ENCODE assay signal across 8 cellular contexts in genomic region chrX:41333744-41333993, GRCh38. TPM values are rescaled to one million over a fixed set of nuclear protein-coding genes. Genes with fewer than 3 reads are reported as not detected.
DNase-seq lines count a peak whose midpoint lies in the region; ATAC-seq and TF ChIP-seq lines count a peak whose summit lies in the region.

No MANE protein-coding gene starts in this region.

- POLR2A ChIA-PET in Panc1 (lab: Charles Lee) (interaction anchor here (0.7 kb wide), 1 partner anchor 196 kb away, joined by 6 read pairs; no protein-coding TSS in a partner anchor), MCF 10A (lab: Yijun Ruan, JAX) (interaction anchor here (0.5 to 1.3 kb wide), 26 partner anchors 9 to 1616 kb away, joined by 3 to 10 read pairs (median 4); partner anchors contain the start of gene USP9X)

- H3K9me3 ChIP-seq in KOPT-K1 (ENCODE audit: insufficient read depth, low read length, poor library complexity, severe bottlenecking) (no peaks in the 10 kb centered on the region), Panc1 (ENCODE audit: control insufficient read depth, insufficient read depth, low read depth, low read length) (no peaks in the 10 kb centered on the region)

- H3K4me3 Mint-ChIP-seq in MCF 10A (ENCODE audit: unreplicated experiment): peak overlapping the region; percentile 80
- peak overlapping the region; percentile 98 to 100 (median 99) for H3K4me3 Mint-ChIP-seq in immature natural killer cell

- intact Hi-C loops in Panc1 (cut with micrococcal nuclease; ENCODE audit: unreplicated experiment) (loop anchor here (10.0 kb wide), 1 partner anchor 59 kb away; no protein-coding TSS in a partner anchor), MCF 10A (cut with micrococcal nuclease) (loop anchor here (1.0 kb wide), 1 partner anchor 109 kb away; no protein-coding TSS in a partner anchor)

- ATAC-seq in GM21737 (IDR thresholded peaks at IDR 0.05; ENCODE audit: unreplicated experiment) (peak; percentile 35), Panc1 (peak; percentile 52)

- H3K4me1 Mint-ChIP-seq in MCF 10A (ENCODE audit: insufficient read depth, unreplicated experiment) (peaks cover 22% of the 10 kb centered on the region), immature natural killer cell (peaks cover 70% of the 10 kb centered on the region in 2 donors)

- peak overlapping the region; percentile 99 for H3K27ac Mint-ChIP-seq in MCF 10A (ENCODE audit: low read depth, unreplicated experiment)
- H3K27ac Mint-ChIP-seq in immature natural killer cell: peak overlapping the region; percentile 100

- no peaks in the 10 kb centered on the region for H3K27me3 Mint-ChIP-seq in MCF 10A (ENCODE audit: insufficient read depth, unreplicated experiment)
- peaks cover 33 to 39% (median 36%) of the 10 kb centered on the region in 3 donors for H3K27me3 Mint-ChIP-seq in immature natural killer cell (ENCODE audit: low read depth in 3 of 3)

- peaks cover 24% of the 10 kb centered on the region for H3K36me3 ChIP-seq in KOPT-K1 (ENCODE audit: insufficient read depth, low read length)
- H3K36me3 ChIP-seq in Panc1 (ENCODE audit: control insufficient read depth, insufficient read depth, low read length): peaks cover 3% of the 10 kb centered on the region; the same call in 1 of the 2 replicates

- no peak for TF ChIP-seq CTCF in Panc1 (IDR thresholded peaks at IDR 0.05)
- no peak for TF ChIP-seq CTCF in MCF 10A (IDR thresholded peaks at IDR 0.05; ENCODE audit: unreplicated experiment)

- H3K4me3 ChIP-seq in GM08714 (ENCODE audit: low read length) (peak overlapping the region; percentile 86), Panc1 (ENCODE audit: low read depth in 2 of 2, low read length in 2 of 2) (peak overlapping the region; percentile 59 to 78)

- BruUV-seq in Panc1 (replicated peaks; lab: Mats Ljungman, UMichigan) (no TSS peak), MCF 10A (replicated peaks; lab: Mats Ljungman, UMichigan) (no TSS peak)

- H3K27me3 ChIP-seq in Panc1 (ENCODE audit: control insufficient read depth, insufficient read depth, low read length): no peaks in the 10 kb centered on the region

- H3K36me3 Mint-ChIP-seq in MCF 10A (ENCODE audit: insufficient read depth, unreplicated experiment) (peaks cover 42% of the 10 kb centered on the region), immature natural killer cell (peaks cover 0 to 12% (median 6%) of the 10 kb centered on the region in 3 donors)

- DNase-seq in Panc1 (ENCODE audit: low read depth, low spot score): peak; percentile 64
- DNase-seq in MCF 10A (ENCODE audit: unreplicated experiment): peak; percentile 92
- DNase-seq in immature natural killer cell: no peak
- peak; percentile 88 for DNase-seq in smooth muscle cell of the brain vasculature (ENCODE audit: low read depth, low spot score)
- no peak for DNase-seq in central memory CD4-positive, alpha-beta T cell

- CTCF ChIA-PET in Panc1 (lab: Charles Lee) (interaction anchor here (0.7 kb wide), 1 partner anchor 337 kb away, joined by 7 read pairs; no protein-coding TSS in a partner anchor), MCF 10A (lab: Yijun Ruan, JAX) (interaction anchor here (0.6 to 0.7 kb wide), 4 partner anchors 15 to 1490 kb away, joined by 3 to 6 read pairs (median 3); no protein-coding TSS in a partner anchor)

- H3K27ac ChIP-seq in KOPT-K1 (ENCODE audit: low read depth, low read length, poor library complexity, severe bottlenecking) (peak overlapping the region; percentile 98), Panc1 (ENCODE audit: low read length) (peak overlapping the region; percentile 97)

- H3K9me3 Mint-ChIP-seq in MCF 10A (ENCODE audit: unreplicated experiment): no peaks in the 10 kb centered on the region
- peaks cover 0 to 4% (median 0%) of the 10 kb centered on the region in 6 donors for H3K9me3 Mint-ChIP-seq in immature natural killer cell

- peaks cover 10% of the 10 kb centered on the region for H3K4me1 ChIP-seq in Panc1 (ENCODE audit: control insufficient read depth, insufficient read depth, low read length)

- in situ Hi-C loops in Panc1 (cut with HindIII; ENCODE audit: low pct_unique_long_range_greater_than_20kb, low sequenced_read_pairs): no loop called here

RNA-seq across cellular contexts. Expression of gene DDX3X, which starts 0.3 kb away (rescaled TPM):
- total RNA-seq in Panc1 (2021; ENCODE audit: unreplicated experiment): 266 TPM
- 110 TPM for polyA plus RNA-seq in Panc1 (2012; ENCODE audit: insufficient read length)
- 290 and 297 TPM in 2 replicates for total RNA-seq in MCF 10A (2022)
- polyA plus RNA-seq in immature natural killer cell: 100 to 1,000 TPM; 113 to 214 (median 160) TPM

Comparison
In these comparisons a context has a peak if more than half of its experiments do, and no peak if none do; other contexts are left out.
1. DNase-seq: peak in Panc1 (single experiment), MCF 10A (single experiment) and smooth muscle cell of the brain vasculature (single experiment); none in immature natural killer cell (0 of 3) and central memory CD4-positive, alpha-beta T cell (single experiment).